In genomic region chr9:128006360-128007024, GRCh38 we compare ENCODE assay signal across 10 cellular contexts. TPM values are rescaled to one million over a fixed set of nuclear protein-coding genes. Genes with fewer than 3 reads are reported as not detected.
A peak's percentile ranks its signal among the peaks of the same experiment; 100 is the strongest.
DNase-seq lines count a peak whose midpoint lies in the region; ATAC-seq and TF ChIP-seq lines count a peak whose summit lies in the region.
"Had no signal": no experiment of that assay in that cellular context is flagged by ENCODE, and none has a peak within 500 bp of the region (broad histone marks: within the 10 kb centered on the region; RNA-seq: fewer than 3 reads in every experiment).

No MANE protein-coding gene starts in this region.

- peaks cover 10 to 32% of the 10 kb centered on the region in 2 experiments; a peak in 3 of 4 replicates for H3K4me1 ChIP-seq in SK-N-SH (ENCODE audit: control insufficient read depth in 1 of 2, insufficient read depth in 2 of 2, low read depth in 1 of 2, low read length in 1 of 2)
- no peaks in the 10 kb centered on the region for H3K4me1 ChIP-seq in colonic mucosa

- TF ChIP-seq EP300 in SK-N-SH (IDR thresholded peaks at IDR 0.05; ENCODE audit: borderline replicate concordance in 1 of 2, low read depth in 1 of 2, low read length in 1 of 2) = peak in 1 of 2 experiments; percentile 33; a peak in 1 of 4 replicates

- peak overlapping the region; percentile 57 for H3K4me2 ChIP-seq in SK-N-SH

- peaks cover 12% of the 10 kb centered on the region for H3F3A ChIP-seq in SK-N-SH (replicated peaks; ENCODE audit: insufficient read depth)

- no peaks in the 10 kb centered on the region for H4K20me1 ChIP-seq in SK-N-SH (ENCODE audit: insufficient read depth)

- CTCF ChIA-PET in SK-N-SH (lab: Yijun Ruan, JAX) (interaction anchor here (1.4 to 1.8 kb wide), 2 partner anchors 34 to 63 kb away, joined by 3 to 11 read pairs; no protein-coding TSS in a partner anchor), RWPE1 (lab: Yijun Ruan, JAX) (interaction anchor here (0.7 kb wide), 1 partner anchor 54 kb away, joined by 4 read pairs; no protein-coding TSS in a partner anchor)

- 62% methylated on average over 11 of the region's 11 CpGs for WGBS in SK-N-SH (ENCODE audit: low lambda C conversion rate)

- ATAC-seq in SK-N-SH treated with all-trans-retinoic acid at 6 μM for 48 hours (no peak), HG03175 (IDR thresholded peaks at IDR 0.05; ENCODE audit: unreplicated experiment) (no peak)

- no peaks in the 10 kb centered on the region for H3K79me2 ChIP-seq in SK-N-SH (ENCODE audit: insufficient read depth)

- DNase-seq in SK-N-SH (no peak), RWPE1 (ENCODE audit: low spot score) (peak; percentile 50), colonic mucosa (no peak), GM19240 (ENCODE audit: insufficient read length, low spot score) (no peak), COR-L47 (lab: John Stamatoyannopoulos, UW) (no peak)
- DNase-seq: 8988T, cortex of kidney had no signal

- TF ChIP-seq CTCF in SK-N-SH (IDR thresholded peaks at IDR 0.05) (no peak), RWPE1 (conservative IDR thresholded peaks at IDR 0.05; ENCODE audit: low read depth) (no peak), colonic mucosa (IDR thresholded peaks at IDR 0.05) (no peak)

- intact Hi-C loops in colonic mucosa (cut with DNase I) = no loop called here

- POLR2A ChIA-PET in SK-N-SH (lab: Yijun Ruan, JAX) = interaction anchor here (0.5 to 0.9 kb wide), 2 partner anchors 32 to 53 kb away, joined by 3 to 4 read pairs; no protein-coding TSS in a partner anchor
- POLR2A ChIA-PET in RWPE1 (lab: Yijun Ruan, JAX; ENCODE audit: low non-redundant PET) = interaction anchor here (0.6 kb wide), 2 partner anchors 55 to 77 kb away, joined by 5 to 6 read pairs; no protein-coding TSS in a partner anchor

- no peak overlapping the region for H2AFZ ChIP-seq in SK-N-SH (ENCODE audit: low read depth)

- no peak for TF ChIP-seq RAD21 in SK-N-SH (IDR thresholded peaks at IDR 0.05; ENCODE audit: low read length)

- H3K9ac ChIP-seq in SK-N-SH (no peak overlapping the region), colonic mucosa (ENCODE audit: low read depth in 2 of 2, low read length in 2 of 2) (no peak overlapping the region)

- no peaks in the 10 kb centered on the region for H3K36me3 ChIP-seq in SK-N-SH (replicated peaks in 1 of 2; ENCODE audit: control insufficient read depth in 1 of 2, insufficient read depth in 2 of 2, low read length in 1 of 2)
- no peaks in the 10 kb centered on the region for H3K36me3 ChIP-seq in colonic mucosa

- H3K9me2 ChIP-seq in SK-N-SH = no peaks in the 10 kb centered on the region

- no peaks in the 10 kb centered on the region for H3K27me3 ChIP-seq in SK-N-SH (ENCODE audit: insufficient read depth)
- no peaks in the 10 kb centered on the region for H3K27me3 ChIP-seq in colonic mucosa

- H3K4me3 ChIP-seq in SK-N-SH (ENCODE audit: low read depth in 2 of 2, low read length in 1 of 2) (no peak overlapping the region), colonic mucosa (no peak overlapping the region), skin epidermis (no peak overlapping the region)

- H3K9me3 ChIP-seq in SK-N-SH (no peaks in the 10 kb centered on the region), colonic mucosa (no peaks in the 10 kb centered on the region)

- peak overlapping the region; percentile 11 to 73; a peak in 3 of 4 replicates for H3K27ac ChIP-seq in SK-N-SH (ENCODE audit: low read depth in 2 of 2, low read length in 1 of 2)
- no peak overlapping the region for H3K27ac ChIP-seq in RWPE1
- peak overlapping the region; percentile 1 for H3K27ac ChIP-seq in colonic mucosa
- H3K27ac ChIP-seq in skin epidermis = peak overlapping the region in 13 of 21 experiments; percentile 5 to 90 (median 57)

TF ChIP-seq in SK-N-SH, 30 proteins besides CTCF, POLR2A, EP300 and RAD21 (continues in another document):
- no peak for TF ChIP-seq POLR2AphosphoS5 (IDR thresholded peaks at IDR 0.05; ENCODE audit: low read depth, low read length)
- no peak for TF ChIP-seq YY1 (IDR thresholded peaks at IDR 0.05; ENCODE audit: low read depth)
- TF ChIP-seq CHD2 (IDR thresholded peaks at IDR 0.05; ENCODE audit: low read length, partially characterized antibody) = no peak
- TF ChIP-seq FOSL2 (IDR thresholded peaks at IDR 0.05; ENCODE audit: borderline replicate concordance, low read depth) = peak; percentile 59; the same call in 1 of the 2 replicates
- TF ChIP-seq TEAD4 (IDR thresholded peaks at IDR 0.05; ENCODE audit: borderline replicate concordance, insufficient read depth) = 0 out of 2 replicates have a peak, but pooled peaks have one; percentile 28
- TF ChIP-seq REST (IDR thresholded peaks at IDR 0.05; ENCODE audit: low read depth, low read length) = no peak
- peak; percentile 65 for TF ChIP-seq TCF12 (IDR thresholded peaks at IDR 0.05)
- no peak for TF ChIP-seq ELF1 (IDR thresholded peaks at IDR 0.05)
- no peak for TF ChIP-seq RFX5 (IDR thresholded peaks at IDR 0.05; ENCODE audit: low read length)
- peak; percentile 61 for TF ChIP-seq JUND (IDR thresholded peaks at IDR 0.05)

TF ChIP-seq in SK-N-SH treated with all-trans-retinoic acid at 6 μM for 48 hours, 23 proteins besides CTCF, POLR2A, EP300 and RAD21:
- no peak for TF ChIP-seq ZFP30 (CRISPR knock-in tag; IDR thresholded peaks at IDR 0.05)
- TF ChIP-seq PATZ1 (CRISPR knock-in tag; IDR thresholded peaks at IDR 0.05; ENCODE audit: borderline replicate concordance) = no peak
TF ChIP-seq in SK-N-SH treated with all-trans-retinoic acid at 6 μM for 48 hours: peak in this region for 0.

RNA-seq across cellular contexts. Expression of gene EEIG1, which starts 25.7 kb away (rescaled TPM):
- 17.9 and 26.2 TPM in 2 replicates for polyA plus RNA-seq in SK-N-SH (2012; rRNA removed)
- 15.9 and 18.6 TPM in 2 replicates for polyA plus RNA-seq in SK-N-SH (2012; cell fraction: cytosol; rRNA removed)
- polyA plus RNA-seq in SK-N-SH (2012; cell fraction: nucleus; rRNA removed) = 32.9 and 55.0 TPM in 2 replicates
- total RNA-seq in colonic mucosa = 10 to 100 TPM; 72.2 to 95.9 TPM
